In the genomic region with DNA sequence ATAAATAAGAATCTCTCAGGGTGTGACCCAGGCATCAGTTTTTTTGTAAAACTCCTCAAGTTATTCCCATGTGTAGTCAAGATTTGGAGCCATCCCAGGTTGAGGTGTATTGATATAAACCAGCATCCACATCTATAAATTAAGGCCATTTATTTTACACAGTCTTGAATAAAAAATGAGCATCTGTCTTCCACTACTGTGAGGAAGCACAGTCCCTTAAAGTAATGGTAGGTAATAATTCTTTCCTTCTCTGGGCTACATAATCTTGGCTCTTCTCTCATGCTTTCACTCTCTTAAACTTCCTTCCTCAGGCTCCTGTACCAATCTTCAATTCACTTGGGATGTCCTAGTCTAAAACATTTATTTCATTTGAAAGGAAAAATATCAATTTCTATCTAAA, we compare ENCODE assay signal across 23 cellular contexts.
DNase-seq lines count a peak whose midpoint lies in the region; ATAC-seq, FAIRE-seq and TF ChIP-seq lines count a peak whose summit lies in the region.
"Had no signal": no experiment of that assay in that cellular context is flagged by ENCODE, and none has a peak within 500 bp of the region (broad histone marks: within the 10 kb centered on the region; RNA-seq: fewer than 3 reads in every experiment).

No MANE protein-coding gene starts in this region.

- no peaks in the 10 kb centered on the region for H3K27me3 Mint-ChIP-seq in mesothelial cell of epicardium (ENCODE audit: low read depth)
- H3K27me3 Mint-ChIP-seq: B cell had no signal

- no peak overlapping the region for H3K9ac ChIP-seq in HepG2 (ENCODE audit: insufficient read depth, low read depth, low read length)
- H3K9ac ChIP-seq: BLaER1 treated with 17β-estradiol and CSF1 and Interleukin-3, amounts not matched to agents 10 nM and 100 nM had no signal

- peak overlapping the region; percentile 60 for H3K27ac ChIP-seq in neutrophil
- peak overlapping the region in 3 of 4 donors; percentile 56 to 74 (median 70) for H3K27ac ChIP-seq in sigmoid colon
- no peak overlapping the region for H3K27ac ChIP-seq in HepG2 (ENCODE audit: extremely low read length, insufficient read depth, low read length)
- H3K27ac ChIP-seq: BLaER1 treated with 17β-estradiol and CSF1 and Interleukin-3, amounts not matched to agents 10 nM and 100 nM; C4-2B had no signal

- H3K27me3 ChIP-seq in neutrophil (no peaks in the 10 kb centered on the region), sigmoid colon (no peaks in the 10 kb centered on the region), HepG2 (ENCODE audit: control insufficient read depth in 1 of 2, insufficient read depth in 2 of 2, low read length in 2 of 2) (no peaks in the 10 kb centered on the region; a peak in 1 of 5 replicates)
- H3K27me3 ChIP-seq: BLaER1 treated with 17β-estradiol and CSF1 and Interleukin-3, amounts not matched to agents 10 nM and 100 nM had no signal

- H2AFZ ChIP-seq in HepG2 (ENCODE audit: low read length), result no peak overlapping the region

- H3K36me3 ChIP-seq in neutrophil (no peaks in the 10 kb centered on the region), sigmoid colon (no peaks in the 10 kb centered on the region), HepG2 (replicated peaks in 1 of 2; ENCODE audit: control insufficient read depth in 1 of 2, insufficient read depth in 2 of 2, low read length in 2 of 2) (no peaks in the 10 kb centered on the region)
- H3K36me3 ChIP-seq: BLaER1 treated with 17β-estradiol and CSF1 and Interleukin-3, amounts not matched to agents 10 nM and 100 nM had no signal

- H3K4me1 Mint-ChIP-seq in mesothelial cell of epicardium, result peaks cover 46% of the 10 kb centered on the region

- intact Hi-C loops in sigmoid colon (cut with DNase I) (no loop called here), HepG2 (cut with micrococcal nuclease; ENCODE audit: unreplicated experiment) (no loop called here)

- CTCF ChIA-PET in HepG2 (lab: Yijun Ruan, JAX; ENCODE audit: low intra/inter-chr PET ratio, low total read pairs), result no interaction called here

- no peak for TF ChIP-seq POLR2A in sigmoid colon (IDR thresholded peaks at IDR 0.05)
- TF ChIP-seq POLR2A in HepG2 (IDR thresholded peaks at IDR 0.05; ENCODE audit: insufficient read depth in 1 of 2, low read depth in 2 of 2, low read length in 2 of 2), result no peak

- no peak overlapping the region for H3K4me3 ChIP-seq in neutrophil (ENCODE audit: low read depth in 1 of 2, low read length in 1 of 2)
- H3K4me3 ChIP-seq in sigmoid colon, result no peak overlapping the region
- no peak overlapping the region for H3K4me3 ChIP-seq in HepG2 (replicated peaks in 1 of 3; ENCODE audit: insufficient read depth in 1 of 3, low read depth in 2 of 3, low read length in 3 of 3)
- H3K4me3 ChIP-seq: BLaER1 treated with 17β-estradiol and CSF1 and Interleukin-3, amounts not matched to agents 10 nM and 100 nM had no signal

- TF ChIP-seq EP300 in sigmoid colon (IDR thresholded peaks at IDR 0.05) (peak in 2 of 4 donors; percentile 57 to 72), HepG2 (IDR thresholded peaks at IDR 0.05; ENCODE audit: low read depth in 2 of 2, low read length in 2 of 2) (no peak), HepG2 (CRISPR knock-in tag; IDR thresholded peaks at IDR 0.05; ENCODE audit: borderline replicate concordance) (no peak)

- no peaks in the 10 kb centered on the region for H4K20me1 ChIP-seq in HepG2 (ENCODE audit: insufficient read depth, low read length)
- H4K20me1 ChIP-seq: BLaER1 treated with 17β-estradiol and CSF1 and Interleukin-3, amounts not matched to agents 10 nM and 100 nM had no signal

- FAIRE-seq in HepG2 (lab: Jason Lieb, UNC), result no peak
- FAIRE-seq: A204.1, D721Med, G401.6, GM12891, GM19239 had no signal

- DNase-seq in mesothelial cell of epicardium (ENCODE audit: low spot score in 2 of 2, unreplicated experiment in 2 of 2) (no peak), sigmoid colon (no peak), NCI-H446 treated with DMSO at 0.1 percent for 48 hours (lab: John Stamatoyannopoulos, UW) (no peak), NCI-H1417 (lab: John Stamatoyannopoulos, UW) (no peak), HepG2 (ENCODE audit: low spot score) (no peak)
- DNase-seq: 8988T; AML-193; Caco-2; Calu3; CD4-positive, alpha-beta T cell; CD8-positive, alpha-beta T cell; DMS79 treated with DMSO at 0.1 percent for 48 hours; GF-D8 had no signal

- in situ Hi-C loops in HepG2 (cut with HindIII; ENCODE audit: extremely low pct_ligation_motif_present, low pct_unique_long_range_greater_than_20kb), result no loop called here

- no peaks in the 10 kb centered on the region for H3K9me3 Mint-ChIP-seq in mesothelial cell of epicardium
- H3K9me3 Mint-ChIP-seq: CD4-positive, alpha-beta T cell; CD8-positive, alpha-beta T cell had no signal

- H3K4me1 ChIP-seq in neutrophil (ENCODE audit: control insufficient read depth in 1 of 2, insufficient read depth in 1 of 2, low read depth in 1 of 2, low read length in 1 of 2) (peaks cover 13 to 46% of the 10 kb centered on the region in 2 experiments), sigmoid colon (peaks cover 0 to 55% (median 40%) of the 10 kb centered on the region in 4 donors), HepG2 (ENCODE audit: insufficient read depth, low read length) (no peaks in the 10 kb centered on the region)
- H3K4me1 ChIP-seq: BLaER1 treated with 17β-estradiol and CSF1 and Interleukin-3, amounts not matched to agents 10 nM and 100 nM; Caco-2 had no signal

- H3K36me3 Mint-ChIP-seq in mesothelial cell of epicardium, result no peaks in the 10 kb centered on the region
- H3K36me3 Mint-ChIP-seq: CD8-positive, alpha-beta T cell had no signal

- peak overlapping the region; percentile 37 for H3K27ac Mint-ChIP-seq in mesothelial cell of epicardium
- H3K27ac Mint-ChIP-seq: B cell; CD4-positive, alpha-beta T cell; CD8-positive, alpha-beta T cell had no signal

- no peak overlapping the region for H3K4me3 Mint-ChIP-seq in mesothelial cell of epicardium
- H3K4me3 Mint-ChIP-seq: B cell; CD4-positive, alpha-beta T cell; CD8-positive, alpha-beta T cell had no signal

- H3K9me3 ChIP-seq in neutrophil (no peaks in the 10 kb centered on the region), sigmoid colon (no peaks in the 10 kb centered on the region), HepG2 (ENCODE audit: low read length) (no peaks in the 10 kb centered on the region)
- H3K9me3 ChIP-seq: BLaER1 treated with 17β-estradiol and CSF1 and Interleukin-3, amounts not matched to agents 10 nM and 100 nM; Caco-2 had no signal

- ATAC-seq in HepG2 (no peak), HG03039 (IDR thresholded peaks at IDR 0.05; ENCODE audit: unreplicated experiment) (no peak)
- ATAC-seq: CD8-positive, alpha-beta T cell had no signal

- no peak overlapping the region for H3K4me2 ChIP-seq in HepG2 (ENCODE audit: low read depth, low read length)
- H3K4me2 ChIP-seq: BLaER1 treated with 17β-estradiol and CSF1 and Interleukin-3, amounts not matched to agents 10 nM and 100 nM had no signal

- POLR2A ChIA-PET in HepG2 (lab: Yijun Ruan, JAX), result no interaction called here

- BruUV-seq in HepG2 (replicated peaks; lab: Mats Ljungman, UMichigan), result no TSS peak

- H3K79me2 ChIP-seq in HepG2 (ENCODE audit: insufficient read depth, low read length), result no peaks in the 10 kb centered on the region

- no peak for TF ChIP-seq RAD21 in HepG2 (CRISPR knock-in tag; IDR thresholded peaks at IDR 0.05)

- TF ChIP-seq CTCF in mesothelial cell of epicardium (IDR thresholded peaks at IDR 0.05; ENCODE audit: unreplicated experiment), result no peak
- TF ChIP-seq CTCF in neutrophil (IDR thresholded peaks at IDR 0.05), result no peak
- TF ChIP-seq CTCF in sigmoid colon (IDR thresholded peaks at IDR 0.05), result no peak
- no peak for TF ChIP-seq CTCF in HepG2 (CRISPR knock-in tag; IDR thresholded peaks at IDR 0.05)

TF ChIP-seq in HepG2, 621 proteins besides CTCF, POLR2A, EP300 and RAD21 (continues in another document):
- TF ChIP-seq, protein P1, sequence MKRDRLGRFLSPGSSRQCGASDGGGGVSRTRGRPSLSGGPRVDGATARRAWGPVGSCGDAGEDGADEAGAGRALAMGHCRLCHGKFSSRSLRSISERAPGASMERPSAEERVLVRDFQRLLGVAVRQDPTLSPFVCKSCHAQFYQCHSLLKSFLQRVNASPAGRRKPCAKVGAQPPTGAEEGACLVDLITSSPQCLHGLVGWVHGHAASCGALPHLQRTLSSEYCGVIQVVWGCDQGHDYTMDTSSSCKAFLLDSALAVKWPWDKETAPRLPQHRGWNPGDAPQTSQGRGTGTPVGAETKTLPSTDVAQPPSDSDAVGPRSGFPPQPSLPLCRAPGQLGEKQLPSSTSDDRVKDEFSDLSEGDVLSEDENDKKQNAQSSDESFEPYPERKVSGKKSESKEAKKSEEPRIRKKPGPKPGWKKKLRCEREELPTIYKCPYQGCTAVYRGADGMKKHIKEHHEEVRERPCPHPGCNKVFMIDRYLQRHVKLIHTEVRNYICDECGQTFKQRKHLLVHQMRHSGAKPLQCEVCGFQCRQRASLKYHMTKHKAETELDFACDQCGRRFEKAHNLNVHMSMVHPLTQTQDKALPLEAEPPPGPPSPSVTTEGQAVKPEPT (CRISPR knock-in tag; IDR thresholded peaks at IDR 0.05; ENCODE audit: low read depth), result no peak
- TF ChIP-seq, protein P2, sequence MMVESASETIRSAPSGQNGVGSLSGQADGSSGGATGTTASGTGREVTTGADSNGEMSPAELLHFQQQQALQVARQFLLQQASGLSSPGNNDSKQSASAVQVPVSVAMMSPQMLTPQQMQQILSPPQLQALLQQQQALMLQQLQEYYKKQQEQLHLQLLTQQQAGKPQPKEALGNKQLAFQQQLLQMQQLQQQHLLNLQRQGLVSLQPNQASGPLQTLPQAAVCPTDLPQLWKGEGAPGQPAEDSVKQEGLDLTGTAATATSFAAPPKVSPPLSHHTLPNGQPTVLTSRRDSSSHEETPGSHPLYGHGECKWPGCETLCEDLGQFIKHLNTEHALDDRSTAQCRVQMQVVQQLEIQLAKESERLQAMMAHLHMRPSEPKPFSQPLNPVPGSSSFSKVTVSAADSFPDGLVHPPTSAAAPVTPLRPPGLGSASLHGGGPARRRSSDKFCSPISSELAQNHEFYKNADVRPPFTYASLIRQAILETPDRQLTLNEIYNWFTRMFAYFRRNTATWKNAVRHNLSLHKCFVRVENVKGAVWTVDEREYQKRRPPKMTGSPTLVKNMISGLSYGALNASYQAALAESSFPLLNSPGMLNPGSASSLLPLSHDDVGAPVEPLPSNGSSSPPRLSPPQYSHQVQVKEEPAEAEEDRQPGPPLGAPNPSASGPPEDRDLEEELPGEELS (CRISPR knock-in tag; IDR thresholded peaks at IDR 0.05), result no peak
- TF ChIP-seq FOSL1 (CRISPR knock-in tag; IDR thresholded peaks at IDR 0.05; ENCODE audit: borderline replicate concordance), result no peak
- no peak for TF ChIP-seq PPARG (CRISPR knock-in tag; conservative IDR thresholded peaks at IDR 0.05)
- TF ChIP-seq HNRNPL (IDR thresholded peaks at IDR 0.05; ENCODE audit: low read depth, low read length), result no peak
- TF ChIP-seq IRF2 (CRISPR knock-in tag; IDR thresholded peaks at IDR 0.05), result no peak
- TF ChIP-seq DPF2 (CRISPR knock-in tag; IDR thresholded peaks at IDR 0.05; ENCODE audit: borderline replicate concordance, low read depth), result no peak
- no peak for TF ChIP-seq ZNF207 (IDR thresholded peaks at IDR 0.05; ENCODE audit: borderline replicate concordance)
